26 cellular contexts compared by ENCODE assay signal in the genomic region with DNA sequence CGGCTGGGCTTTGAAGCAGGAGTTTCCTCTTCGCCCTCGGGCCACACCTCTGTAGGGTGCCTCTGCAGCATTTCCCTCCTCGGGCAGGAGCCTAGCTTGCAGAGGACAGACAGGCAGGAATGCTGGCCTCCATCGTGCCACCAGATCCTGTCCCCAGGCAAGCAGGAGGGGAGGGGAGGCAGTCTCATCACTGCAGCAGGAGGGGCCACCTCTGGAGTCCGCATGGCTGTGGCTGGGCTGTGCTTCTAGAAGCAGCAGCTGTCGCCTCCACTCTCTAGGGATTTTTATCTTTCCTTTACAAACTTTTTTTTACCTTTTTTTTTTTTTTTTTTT.
DNase-seq lines count a peak whose midpoint lies in the region; ATAC-seq and TF ChIP-seq lines count a peak whose summit lies in the region.
"Had no signal": no experiment of that assay in that cellular context is flagged by ENCODE, and none has a peak within 500 bp of the region (broad histone marks: within the 10 kb centered on the region; RNA-seq: fewer than 3 reads in every experiment).

No MANE protein-coding gene starts in this region.

- TF ChIP-seq POLR2A in uterus (IDR thresholded peaks at IDR 0.05) = no peak

- H3K9me3 Mint-ChIP-seq in endodermal cell = no peaks in the 10 kb centered on the region
- H3K9me3 Mint-ChIP-seq: activated naive CD4-positive, alpha-beta T cell treated with anti-CD3 and anti-CD28 coated beads, Interleukin-2, amount 10 ng/mL, durations not matched to agents 7 days and 5 days; CD4-positive, CD25-positive, alpha-beta regulatory T cell; nephron; stimulated activated naive CD8-positive, alpha-beta T cell treated with anti-CD3 and anti-CD28 coated beads, Interleukin-15, amount 100 ng/mL, for 72 hours had no signal

- no peak overlapping the region for H3K9ac ChIP-seq in endodermal cell (ENCODE audit: extremely low read depth, low read length, poor library complexity, severe bottlenecking)

- H3K4me3 Mint-ChIP-seq in endodermal cell = no peak overlapping the region
- H3K4me3 Mint-ChIP-seq: activated naive CD4-positive, alpha-beta T cell treated with anti-CD3 and anti-CD28 coated beads, Interleukin-2, amount 10 ng/mL, durations not matched to agents 7 days and 5 days; CD4-positive, CD25-positive, alpha-beta regulatory T cell; nephron; stimulated activated naive CD8-positive, alpha-beta T cell treated with anti-CD3 and anti-CD28 coated beads, Interleukin-15, amount 100 ng/mL, for 72 hours had no signal

- peaks cover 5% of the 10 kb centered on the region for H3K4me1 Mint-ChIP-seq in endodermal cell
- H3K4me1 Mint-ChIP-seq: activated naive CD4-positive, alpha-beta T cell treated with anti-CD3 and anti-CD28 coated beads, Interleukin-2, amount 10 ng/mL, durations not matched to agents 7 days and 5 days; stimulated activated naive CD8-positive, alpha-beta T cell treated with anti-CD3 and anti-CD28 coated beads, Interleukin-15, amount 100 ng/mL, for 72 hours had no signal

- no peaks in the 10 kb centered on the region for H3K79me2 ChIP-seq in osteoblast (ENCODE audit: insufficient read depth, low read length)

- TF ChIP-seq CTCF in endodermal cell (conservative IDR thresholded peaks at IDR 0.05) (no peak), osteoblast (IDR thresholded peaks at IDR 0.05; ENCODE audit: extremely low read depth, low read depth, low read length) (no peak), uterus (IDR thresholded peaks at IDR 0.05) (no peak)

- intact Hi-C loops in uterus (cut with DNase I; ENCODE audit: low total_unique reads) = no loop called here

- H3K36me3 ChIP-seq in endodermal cell (ENCODE audit: control insufficient read depth, insufficient read depth, low read length) = peaks cover 7% of the 10 kb centered on the region
- H3K36me3 ChIP-seq in osteoblast (ENCODE audit: insufficient read depth, low read length) = no peaks in the 10 kb centered on the region
- H3K36me3 ChIP-seq in uterus = no peaks in the 10 kb centered on the region
- H3K36me3 ChIP-seq: spleen, transverse colon had no signal

- WGBS in endodermal cell (ENCODE audit: insufficient coverage in 1 of 2, insufficient read length in 1 of 2), 2 experiments = 35 to 76% methylated on average over 4 to 7 of the region's 7 CpGs

- H3K4me1 ChIP-seq in endodermal cell (ENCODE audit: control insufficient read depth, insufficient read depth, low read length) (no peaks in the 10 kb centered on the region), osteoblast (ENCODE audit: insufficient read depth, low read length) (no peaks in the 10 kb centered on the region), uterus (peaks cover 0 to 9% of the 10 kb centered on the region in 2 donors)
- H3K4me1 ChIP-seq: transverse colon had no signal

- H2AFZ ChIP-seq in osteoblast (ENCODE audit: low read length) = no peak overlapping the region

- DNase-seq in ELF-1 (ENCODE audit: low read depth, low spot score) (peak; percentile 96), NCI-H2171 (lab: John Stamatoyannopoulos, UW) (peak; percentile 81), endodermal cell (peak; percentile 82), osteoblast (ENCODE audit: insufficient read length, low spot score, missing footprints) (peak; percentile 56), uterus (no peak)
- DNase-seq: activated CD4-positive, alpha-beta T cell treated with anti-CD3 and anti-CD28 coated beads for 1 hour; activated CD8-positive, alpha-beta memory T cell treated with anti-CD3 and anti-CD28 coated beads for 24 hours; activated naive CD4-positive, alpha-beta T cell treated with anti-CD3 and anti-CD28 coated beads, Interleukin-2, amount 10 ng/mL, durations not matched to agents 7 days and 5 days; activated T-cell treated with anti-CD3 and anti-CD28 coated beads, Interleukin-2, amount 50 U/mL, for 48 hours; anterior cingulate cortex; CD4-positive, CD25-positive, alpha-beta regulatory T cell; erythroblast; IMR-90; kidney glomerular epithelial cell; NCI-H146; spleen; stimulated activated CD4-positive, alpha-beta T cell treated with anti-CD3 and anti-CD28 coated beads, Interleukin-4, amount 100 ng/mL, for 24 hours; stimulated activated naive CD8-positive, alpha-beta T cell treated with anti-CD3 and anti-CD28 coated beads, Interleukin-15, amount 100 ng/mL, for 72 hours; T1000; transverse colon had no signal

- peaks cover 40% of the 10 kb centered on the region for H4K20me1 ChIP-seq in osteoblast (ENCODE audit: insufficient read depth, low read length)

- peak overlapping the region; percentile 44 for H3K27ac Mint-ChIP-seq in endodermal cell
- H3K27ac Mint-ChIP-seq: activated naive CD4-positive, alpha-beta T cell treated with anti-CD3 and anti-CD28 coated beads, Interleukin-2, amount 10 ng/mL, durations not matched to agents 7 days and 5 days; CD4-positive, CD25-positive, alpha-beta regulatory T cell had no signal

- H3K9me3 ChIP-seq in endodermal cell (ENCODE audit: control insufficient read depth, low read length) (no peaks in the 10 kb centered on the region), osteoblast (ENCODE audit: low read depth, low read length) (no peaks in the 10 kb centered on the region), uterus (no peaks in the 10 kb centered on the region)
- H3K9me3 ChIP-seq: spleen, transverse colon had no signal

- ATAC-seq in HG03378 (IDR thresholded peaks at IDR 0.05; ENCODE audit: unreplicated experiment) (no peak), HG03439 (IDR thresholded peaks at IDR 0.05; ENCODE audit: unreplicated experiment) (no peak), HG02885 (IDR thresholded peaks at IDR 0.05; ENCODE audit: poor library complexity, unreplicated experiment) (no peak)
- ATAC-seq: stimulated activated naive CD8-positive, alpha-beta T cell treated with anti-CD3 and anti-CD28 coated beads, Interleukin-15, amount 100 ng/mL, for 72 hours had no signal

- no peak overlapping the region for H3K4me2 ChIP-seq in osteoblast (ENCODE audit: insufficient read depth, low read length)

- H3K27ac ChIP-seq in endodermal cell (ENCODE audit: low read depth, low read length) (no peak overlapping the region), osteoblast (ENCODE audit: low read depth, low read length) (no peak overlapping the region), uterus (peak overlapping the region in 1 of 2 donors; percentile 11)
- H3K27ac ChIP-seq: SK-N-MC, spleen, transverse colon had no signal

- H3K27me3 Mint-ChIP-seq in endodermal cell (ENCODE audit: insufficient read depth) = no peaks in the 10 kb centered on the region
- H3K27me3 Mint-ChIP-seq: activated naive CD4-positive, alpha-beta T cell treated with anti-CD3 and anti-CD28 coated beads, Interleukin-2, amount 10 ng/mL, durations not matched to agents 7 days and 5 days; CD4-positive, CD25-positive, alpha-beta regulatory T cell; stimulated activated naive CD8-positive, alpha-beta T cell treated with anti-CD3 and anti-CD28 coated beads, Interleukin-15, amount 100 ng/mL, for 72 hours had no signal

- H3K27me3 ChIP-seq in endodermal cell (ENCODE audit: control insufficient read depth, insufficient read depth, low read length, poor library complexity, severe bottlenecking) (no peaks in the 10 kb centered on the region), osteoblast (ENCODE audit: insufficient read depth, low read length) (no peaks in the 10 kb centered on the region), uterus (no peaks in the 10 kb centered on the region)
- H3K27me3 ChIP-seq: dorsolateral prefrontal cortex, spleen, transverse colon had no signal

- no peak overlapping the region for H3K4me3 ChIP-seq in endodermal cell (ENCODE audit: low read length)
- no peak overlapping the region for H3K4me3 ChIP-seq in osteoblast (ENCODE audit: insufficient read depth, low read length)
- H3K4me3 ChIP-seq in uterus = no peak overlapping the region
- H3K4me3 ChIP-seq: dorsolateral prefrontal cortex, SK-N-MC, spleen, transverse colon had no signal

- H3K36me3 Mint-ChIP-seq in endodermal cell (ENCODE audit: low read depth) = peaks cover 8% of the 10 kb centered on the region
- H3K36me3 Mint-ChIP-seq: activated naive CD4-positive, alpha-beta T cell treated with anti-CD3 and anti-CD28 coated beads, Interleukin-2, amount 10 ng/mL, durations not matched to agents 7 days and 5 days had no signal

Comparison
In these comparisons a context has a peak if more than half of its experiments do, and no peak if none do; other contexts are left out.
1. DNase-seq: peak in ELF-1 (single experiment), NCI-H2171 (single experiment), endodermal cell (single experiment) and osteoblast (single experiment); none in uterus (0 of 2).